20 cellular contexts compared by ENCODE assay signal in the genomic region with DNA sequence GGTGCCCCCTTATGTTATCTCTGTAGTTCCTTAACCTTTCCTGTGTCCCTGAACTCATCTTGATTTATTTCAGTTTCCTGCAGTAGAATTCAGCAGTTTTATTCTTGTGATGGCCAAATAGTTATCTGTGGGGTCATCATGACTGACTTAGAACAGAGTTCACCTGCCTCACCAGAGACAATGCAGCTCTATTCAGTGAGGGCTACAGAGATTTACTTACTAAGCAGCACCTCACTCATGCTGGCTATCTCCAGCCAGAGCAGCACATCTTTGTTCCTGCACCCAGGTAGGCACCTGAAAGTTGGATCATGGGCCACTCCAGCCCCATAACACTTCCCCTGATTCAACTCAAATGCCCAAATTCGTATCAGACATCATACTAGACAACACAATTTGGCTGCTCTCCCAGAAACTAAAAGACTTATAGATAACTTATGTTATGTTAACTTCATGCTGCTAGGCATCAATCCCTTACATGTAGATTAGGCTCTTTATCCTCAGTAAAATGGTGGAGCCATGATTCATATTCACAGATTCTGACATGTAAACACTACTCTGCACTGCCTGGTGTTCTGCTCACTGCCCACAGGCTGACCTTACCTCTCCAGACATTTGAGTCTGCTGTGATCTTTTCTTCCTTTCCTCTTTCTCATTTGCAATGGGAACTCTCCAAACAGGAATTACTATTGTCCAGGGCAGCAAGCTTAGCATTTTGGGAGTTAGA. TPM values are rescaled to one million over a fixed set of nuclear protein-coding genes. Genes with fewer than 3 reads are reported as not detected.
DNase-seq lines count a peak whose midpoint lies in the region; ATAC-seq, FAIRE-seq and TF ChIP-seq lines count a peak whose summit lies in the region.
"Had no signal": no experiment of that assay in that cellular context is flagged by ENCODE, and none has a peak within 500 bp of the region (broad histone marks: within the 10 kb centered on the region; RNA-seq: fewer than 3 reads in every experiment).

No MANE protein-coding gene starts in this region.

- H4K20me1 ChIP-seq in HepG2 (ENCODE audit: insufficient read depth, low read length), result no peaks in the 10 kb centered on the region

- H3K9me3 Mint-ChIP-seq in stimulated activated memory B cell treated with anti-CD40 and anti-IgM and Interleukin-4, amounts not matched to agents 10 μg/mL and 1 μg/mL and 100 μg/mL, for 72 hours, result no peaks in the 10 kb centered on the region
- H3K9me3 Mint-ChIP-seq in MCF 10A (ENCODE audit: unreplicated experiment), result no peaks in the 10 kb centered on the region
- H3K9me3 Mint-ChIP-seq: CD8-positive, alpha-beta T cell had no signal

- TF ChIP-seq EP300 in HepG2 (IDR thresholded peaks at IDR 0.05; ENCODE audit: low read depth in 2 of 2, low read length in 2 of 2) (no peak), HepG2 (CRISPR knock-in tag; IDR thresholded peaks at IDR 0.05; ENCODE audit: borderline replicate concordance) (no peak)

- no peak overlapping the region for H3K4me2 ChIP-seq in HepG2 (ENCODE audit: low read depth, low read length)
- H3K4me2 ChIP-seq: SK-N-SH had no signal

- no peaks in the 10 kb centered on the region for H3K27me3 Mint-ChIP-seq in stimulated activated memory B cell treated with anti-CD40 and anti-IgM and Interleukin-4, amounts not matched to agents 10 μg/mL and 1 μg/mL and 100 μg/mL, for 72 hours
- no peaks in the 10 kb centered on the region for H3K27me3 Mint-ChIP-seq in MCF 10A (ENCODE audit: insufficient read depth, unreplicated experiment)

- H3K9me3 ChIP-seq in HepG2 (ENCODE audit: low read length) (no peaks in the 10 kb centered on the region), right lobe of liver (no peaks in the 10 kb centered on the region)
- H3K9me3 ChIP-seq: MG63, SK-N-SH had no signal

- no peak overlapping the region for H2AFZ ChIP-seq in HepG2 (ENCODE audit: low read length)

- intact Hi-C loops in HepG2 (cut with micrococcal nuclease; ENCODE audit: unreplicated experiment), result no loop called here
- intact Hi-C loops in right lobe of liver (cut with DNase I), result no loop called here
- intact Hi-C loops in MCF 10A (cut with micrococcal nuclease), result no loop called here

- peak; percentile 89 for ATAC-seq in HepG2
- no peak for ATAC-seq in right lobe of liver
- ATAC-seq in stimulated activated memory B cell treated with anti-CD40 and anti-IgM and Interleukin-4, amounts not matched to agents 10 μg/mL and 1 μg/mL and 100 μg/mL, for 72 hours, result no peak
- ATAC-seq: CD8-positive, alpha-beta T cell had no signal

- CTCF ChIA-PET in HepG2 (lab: Yijun Ruan, JAX; ENCODE audit: low intra/inter-chr PET ratio, low total read pairs), result no interaction called here
- CTCF ChIA-PET in MCF 10A (lab: Yijun Ruan, JAX), result no interaction called here

- WGBS in HepG2 (ENCODE audit: low lambda C conversion rate), result 0% methylated on average over 1 of the region's 1 CpG
- WGBS in right lobe of liver (ENCODE audit: insufficient coverage, low coverage, low lambda C conversion rate, missing lambda C conversion rate), result 33% methylated on average over 1 of the region's 1 CpG

- DNase-seq in HepG2 (ENCODE audit: low spot score), result no peak
- no peak for DNase-seq in right lobe of liver
- DNase-seq in amniotic epithelial cell (ENCODE audit: low read depth), result peak; percentile 51
- DNase-seq in fibroblast of pulmonary artery (ENCODE audit: low read depth), result peak; percentile 25
- DNase-seq in NCI-H2029 (lab: John Stamatoyannopoulos, UW), result no peak
- no peak for DNase-seq in MCF 10A (ENCODE audit: unreplicated experiment)
- no peak for DNase-seq in activated CD4-positive, alpha-beta T cell treated with anti-CD3 and anti-CD28 coated beads, Interleukin-2, amount 50 U/mL, for 48 hours
- DNase-seq: CD8-positive, alpha-beta T cell; DMS79 treated with DMSO at 0.1 percent for 48 hours; Karpas-422; MG63; NCI-H1048; NCI-H1436; NCI-H2029 treated with DMSO at 0.1 percent for 48 hours; NCI-H2171; NCI-H446; SHP77; SK-N-SH had no signal

- H3K27ac ChIP-seq in HepG2 (ENCODE audit: extremely low read length, insufficient read depth, low read length), result no peak overlapping the region
- H3K27ac ChIP-seq in right lobe of liver, result no peak overlapping the region

- H3K27me3 ChIP-seq in HepG2 (ENCODE audit: control insufficient read depth in 1 of 2, insufficient read depth in 2 of 2, low read length in 2 of 2) (no peaks in the 10 kb centered on the region), right lobe of liver (no peaks in the 10 kb centered on the region)

- in situ Hi-C loops in HepG2 (cut with HindIII; ENCODE audit: extremely low pct_ligation_motif_present, low pct_unique_long_range_greater_than_20kb), result no loop called here

- no peak for TF ChIP-seq POLR2A in HepG2 (IDR thresholded peaks at IDR 0.05; ENCODE audit: insufficient read depth in 1 of 2, low read depth in 2 of 2, low read length in 2 of 2)
- TF ChIP-seq POLR2A in right lobe of liver (IDR thresholded peaks at IDR 0.05), result no peak

- no peaks in the 10 kb centered on the region for H3K79me2 ChIP-seq in HepG2 (ENCODE audit: insufficient read depth, low read length)

- H3K27ac Mint-ChIP-seq in stimulated activated memory B cell treated with anti-CD40 and anti-IgM and Interleukin-4, amounts not matched to agents 10 μg/mL and 1 μg/mL and 100 μg/mL, for 72 hours, result peak overlapping the region; percentile 26
- H3K27ac Mint-ChIP-seq in MCF 10A (ENCODE audit: low read depth, unreplicated experiment), result no peak overlapping the region
- H3K27ac Mint-ChIP-seq: CD8-positive, alpha-beta T cell had no signal

- TF ChIP-seq RAD21 in HepG2 (CRISPR knock-in tag; IDR thresholded peaks at IDR 0.05), result no peak

- H3K4me1 ChIP-seq in HepG2 (ENCODE audit: insufficient read depth, low read length) (peaks cover 15% of the 10 kb centered on the region), right lobe of liver (no peaks in the 10 kb centered on the region)

- BruUV-seq in HepG2 (replicated peaks; lab: Mats Ljungman, UMichigan), result no TSS peak
- BruUV-seq in MCF 10A (replicated peaks; lab: Mats Ljungman, UMichigan), result no TSS peak

- no peaks in the 10 kb centered on the region for H3K36me3 ChIP-seq in HepG2 (replicated peaks in 1 of 2; ENCODE audit: control insufficient read depth in 1 of 2, insufficient read depth in 2 of 2, low read length in 2 of 2)
- no peaks in the 10 kb centered on the region for H3K36me3 ChIP-seq in right lobe of liver
- H3K36me3 ChIP-seq: MG63 had no signal

- POLR2A ChIA-PET in HepG2 (lab: Yijun Ruan, JAX) (no interaction called here), MCF 10A (lab: Yijun Ruan, JAX) (interaction anchor here (1.1 to 1.7 kb wide), 2 partner anchors 8 to 13 kb away, joined by 4 to 6 read pairs; no protein-coding TSS in a partner anchor)

- no peak for TF ChIP-seq CTCF in HepG2 (CRISPR knock-in tag; IDR thresholded peaks at IDR 0.05)
- no peak for TF ChIP-seq CTCF in right lobe of liver (IDR thresholded peaks at IDR 0.05)
- no peak for TF ChIP-seq CTCF in fibroblast of pulmonary artery (IDR thresholded peaks at IDR 0.05; ENCODE audit: low read length, missing control alignments)
- TF ChIP-seq CTCF in MCF 10A (IDR thresholded peaks at IDR 0.05; ENCODE audit: unreplicated experiment), result no peak

- no peaks in the 10 kb centered on the region for H3K36me3 Mint-ChIP-seq in stimulated activated memory B cell treated with anti-CD40 and anti-IgM and Interleukin-4, amounts not matched to agents 10 μg/mL and 1 μg/mL and 100 μg/mL, for 72 hours
- H3K36me3 Mint-ChIP-seq in MCF 10A (ENCODE audit: insufficient read depth, unreplicated experiment), result no peaks in the 10 kb centered on the region
- H3K36me3 Mint-ChIP-seq: CD8-positive, alpha-beta T cell had no signal

- H3K4me3 Mint-ChIP-seq in stimulated activated memory B cell treated with anti-CD40 and anti-IgM and Interleukin-4, amounts not matched to agents 10 μg/mL and 1 μg/mL and 100 μg/mL, for 72 hours, result no peak overlapping the region
- no peak overlapping the region for H3K4me3 Mint-ChIP-seq in MCF 10A (ENCODE audit: unreplicated experiment)
- H3K4me3 Mint-ChIP-seq: CD8-positive, alpha-beta T cell had no signal

- H3K4me1 Mint-ChIP-seq in stimulated activated memory B cell treated with anti-CD40 and anti-IgM and Interleukin-4, amounts not matched to agents 10 μg/mL and 1 μg/mL and 100 μg/mL, for 72 hours, result peaks cover 24% of the 10 kb centered on the region
- H3K4me1 Mint-ChIP-seq in MCF 10A (ENCODE audit: insufficient read depth, unreplicated experiment), result no peaks in the 10 kb centered on the region

- H3K9ac ChIP-seq in HepG2 (ENCODE audit: insufficient read depth, low read depth, low read length), result no peak overlapping the region
- H3K9ac ChIP-seq: SK-N-SH had no signal

- H3K4me3 ChIP-seq in HepG2 (replicated peaks in 1 of 3; ENCODE audit: insufficient read depth in 1 of 3, low read depth in 2 of 3, low read length in 3 of 3) (no peak overlapping the region), right lobe of liver (no peak overlapping the region), fibroblast of pulmonary artery (replicated peaks; ENCODE audit: low read depth, low read length) (no peak overlapping the region)
- H3K4me3 ChIP-seq: MG63 had no signal

- FAIRE-seq in HepG2 (lab: Jason Lieb, UNC), result no peak
- FAIRE-seq: A204.1 had no signal

TF ChIP-seq in HepG2, 621 proteins besides CTCF, POLR2A, EP300 and RAD21 (continues in another document):
- peak; percentile 91 for TF ChIP-seq ZNF12 (CRISPR knock-in tag; IDR thresholded peaks at IDR 0.05)

RNA-seq across cellular contexts. Expression of gene GOLGB1, which starts 9.3 kb away (rescaled TPM):
- total RNA-seq in HepG2 (2016; rRNA removed; fragmentation: Illumina TruSeq; extraction: Trizol) (39.5 and 53.1 TPM in 2 replicates), right lobe of liver (10 to 100 TPM; 26.8 to 31.7 (median 29.5) TPM), MCF 10A (2022) (62.4 and 66.9 TPM in 2 replicates)
- total RNA-seq in HepG2 (2016; cell fraction: cytosol; rRNA removed; fragmentation: Illumina TruSeq; extraction: Trizol; ENCODE audit: low read depth), result 3.3 and 4.6 TPM in 2 replicates
- 37.4 and 53.6 TPM in 2 replicates for total RNA-seq in HepG2 (2016; cell fraction: insoluble cytoplasmic fraction; rRNA removed; fragmentation: Illumina TruSeq; extraction: Trizol)
- 8.2 and 8.5 TPM in 2 replicates for total RNA-seq in HepG2 (2016; cell fraction: membrane; rRNA removed; fragmentation: Illumina TruSeq; extraction: Trizol)
- 65.5 and 68.8 TPM in 2 replicates for total RNA-seq in HepG2 (2016; cell fraction: nucleus; rRNA removed; fragmentation: Illumina TruSeq; extraction: Trizol)
- polyA plus RNA-seq in HepG2 (2011; rRNA removed), result 13.1 and 14.4 TPM in 2 replicates
- 6.6 and 8.2 TPM in 2 replicates for polyA plus RNA-seq in HepG2 (2011; cell fraction: cytosol; rRNA removed)
- 22.6 and 24.3 TPM in 2 replicates for polyA plus RNA-seq in HepG2 (2011; cell fraction: nucleus; rRNA removed)
- 17.4 and 23.8 TPM in 2 replicates for polyA plus RNA-seq in HepG2 (2012)
- 2.5 and 2.6 TPM in 2 replicates for polyA plus RNA-seq in HepG2 (2016; cell fraction: cytosol; fragmentation: Illumina TruSeq; extraction: Trizol; ENCODE audit: low read depth)
- 22.2 and 23.4 TPM in 2 replicates for polyA plus RNA-seq in HepG2 (2016; cell fraction: insoluble cytoplasmic fraction; fragmentation: Illumina TruSeq; extraction: Trizol; ENCODE audit: low read depth)
- 2.7 and 3.0 TPM in 2 replicates for polyA plus RNA-seq in HepG2 (2016; cell fraction: membrane; fragmentation: Illumina TruSeq; extraction: Trizol; ENCODE audit: low read depth)
- polyA plus RNA-seq in HepG2 (2016; cell fraction: nucleus; fragmentation: Illumina TruSeq; extraction: Trizol; ENCODE audit: insufficient read depth, low read depth), result 68.3 and 79.2 TPM in 2 replicates
- 10.3 and 13.1 TPM in 2 replicates for polyA minus RNA-seq in HepG2 (2011; rRNA and poly(A)+ RNA removed; ENCODE audit: low replicate concordance)
- 26.2 and 29.8 TPM in 2 replicates for polyA minus RNA-seq in HepG2 (2011; cell fraction: cytosol; rRNA and poly(A)+ RNA removed)
- polyA minus RNA-seq in HepG2 (2011; cell fraction: nucleus; rRNA and poly(A)+ RNA removed), result 42.6 and 55.0 TPM in 2 replicates

Comparison
In these comparisons a context has a peak if more than half of its experiments do, and no peak if none do; other contexts are left out.
1. DNase-seq: peak in amniotic epithelial cell (single experiment) and fibroblast of pulmonary artery (single experiment); none in HepG2 (single experiment), right lobe of liver (0 of 3), NCI-H2029 (single experiment), MCF 10A (single experiment) and activated CD4-positive, alpha-beta T cell treated with anti-CD3 and anti-CD28 coated beads, Interleukin-2, amount 50 U/mL, for 48 hours (0 of 2).